In genomic region chr5:174843263-174844250, GRCh38 we compare ENCODE assay signal across 22 cellular contexts.
DNase-seq lines count a peak whose midpoint lies in the region; FAIRE-seq and TF ChIP-seq lines count a peak whose summit lies in the region.
"Had no signal": no experiment of that assay in that cellular context is flagged by ENCODE, and none has a peak within 500 bp of the region (broad histone marks: within the 10 kb centered on the region; RNA-seq: fewer than 3 reads in every experiment).

No MANE protein-coding gene starts in this region.

- no peak overlapping the region for H2AK5ac ChIP-seq in neuronal stem cell (ENCODE audit: low read depth, low read length)

- H3K4me1 ChIP-seq in GM23248 (ENCODE audit: insufficient read depth) (0 out of 2 replicates have a peak, but pooled peaks cover 3% of the 10 kb centered on the region), astrocyte (ENCODE audit: insufficient read depth, low read length) (no peaks in the 10 kb centered on the region), left ventricle myocardium inferior (peaks cover 9% of the 10 kb centered on the region), neuronal stem cell (ENCODE audit: control insufficient read depth in 2 of 2, insufficient read depth in 1 of 2, low read depth in 1 of 2, low read length in 2 of 2) (peaks cover 0 to 5% of the 10 kb centered on the region in 2 donors), HAP-1 (no peaks in the 10 kb centered on the region)
- H3K4me1 ChIP-seq: colonic mucosa had no signal

- no peak overlapping the region for H2BK15ac ChIP-seq in neuronal stem cell (ENCODE audit: low read length)

- H3K9me2 ChIP-seq in GM23248 (ENCODE audit: insufficient read depth), result no peaks in the 10 kb centered on the region

- no peak for FAIRE-seq in astrocyte (lab: Jason Lieb, UNC)
- FAIRE-seq: H54, K562, urothelium cell line had no signal

- no peaks in the 10 kb centered on the region for H3K79me2 ChIP-seq in GM23248 (ENCODE audit: insufficient read depth)
- no peaks in the 10 kb centered on the region for H3K79me2 ChIP-seq in astrocyte (ENCODE audit: insufficient read depth, low read length)

- no peaks in the 10 kb centered on the region for H3K36me3 Mint-ChIP-seq in astrocyte (ENCODE audit: low read depth, unreplicated experiment)
- H3K36me3 Mint-ChIP-seq: brain had no signal

- no peak overlapping the region for H4K8ac ChIP-seq in neuronal stem cell (ENCODE audit: low read depth, low read length)

- H3K4me2 ChIP-seq in GM23248 (ENCODE audit: unreplicated experiment), result no peak overlapping the region
- no peak overlapping the region for H3K4me2 ChIP-seq in astrocyte (ENCODE audit: low read length)
- no peak overlapping the region for H3K4me2 ChIP-seq in neuronal stem cell (ENCODE audit: insufficient read depth, low read length, poor library complexity, severe bottlenecking)

- WGBS in GM23248 (ENCODE audit: low coverage in 1 of 2, low lambda C conversion rate in 2 of 2, missing lambda C conversion rate in 2 of 2), 2 experiments, result 23 to 27% methylated on average over 9 of the region's 9 CpGs
- WGBS in neuronal stem cell (ENCODE audit: extremely low coverage in 2 of 2, insufficient read length in 2 of 2, insufficient replicate concordance in 1 of 2), 2 donors, result no CpG with 5 or more reads among the region's 9 CpGs

- H3K27me3 Mint-ChIP-seq in astrocyte (ENCODE audit: low read depth, unreplicated experiment), result peaks cover 21% of the 10 kb centered on the region

- H3K27ac ChIP-seq in GM23248, result no peak overlapping the region
- H3K27ac ChIP-seq in astrocyte (ENCODE audit: low read depth, low read length), result no peak overlapping the region
- H3K27ac ChIP-seq in left ventricle myocardium inferior (replicated peaks), result peak overlapping the region; percentile 64
- peak overlapping the region; percentile 51 for H3K27ac ChIP-seq in neuronal stem cell (replicated peaks; ENCODE audit: low read length)
- H3K27ac ChIP-seq: colonic mucosa, neutrophil, WERI-Rb-1 had no signal

- intact Hi-C loops in left ventricle myocardium inferior (cut with micrococcal nuclease), result no loop called here

- H2BK5ac ChIP-seq in neuronal stem cell (ENCODE audit: low read length), result no peak overlapping the region

- H3K18ac ChIP-seq in neuronal stem cell (ENCODE audit: low read length), result no peak overlapping the region

- in situ Hi-C loops in GM23248 (cut with MboI), result no loop called here
- in situ Hi-C loops in HAP-1 (cut with MboI; ENCODE audit: low sequenced_read_pairs), result no loop called here

- peaks cover 7% of the 10 kb centered on the region for H3K9me3 Mint-ChIP-seq in astrocyte (ENCODE audit: unreplicated experiment)
- H3K9me3 Mint-ChIP-seq: activated T-cell treated with anti-CD3 and anti-CD28 coated beads, Interleukin-2, amount 50 U/mL, for 24 hours had no signal

- H3K9me3 ChIP-seq in GM23248 (ENCODE audit: low read depth), result no peaks in the 10 kb centered on the region
- no peaks in the 10 kb centered on the region for H3K9me3 ChIP-seq in astrocyte (ENCODE audit: insufficient read depth, low read depth, low read length)
- peaks cover 5% of the 10 kb centered on the region for H3K9me3 ChIP-seq in left ventricle myocardium inferior (replicated peaks)
- no peaks in the 10 kb centered on the region for H3K9me3 ChIP-seq in neuronal stem cell (replicated peaks in 1 of 2; ENCODE audit: control insufficient read depth in 2 of 2, insufficient read depth in 1 of 2, low read depth in 1 of 2, low read length in 2 of 2)
- no peaks in the 10 kb centered on the region for H3K9me3 ChIP-seq in HAP-1
- H3K9me3 ChIP-seq: colonic mucosa, neutrophil had no signal

- H3K9ac ChIP-seq in GM23248, result no peak overlapping the region
- no peak overlapping the region for H3K9ac ChIP-seq in astrocyte (ENCODE audit: low read length)
- H3K9ac ChIP-seq in neuronal stem cell (ENCODE audit: low read depth, low read length, poor library complexity), result no peak overlapping the region

- no peak overlapping the region for H3K4me3 Mint-ChIP-seq in astrocyte (ENCODE audit: unreplicated experiment)
- H3K4me3 Mint-ChIP-seq: activated naive CD4-positive, alpha-beta T cell treated with anti-CD3 and anti-CD28 coated beads, Interleukin-2, amount 50 U/mL, for 24 hours; activated T-cell treated with anti-CD3 and anti-CD28 coated beads, Interleukin-2, amount 50 U/mL, for 24 hours; brain had no signal

- H4K20me1 ChIP-seq in GM23248 (ENCODE audit: insufficient read depth), result no peaks in the 10 kb centered on the region
- H4K20me1 ChIP-seq in astrocyte (ENCODE audit: insufficient read depth, low read length), result no peaks in the 10 kb centered on the region

- H3K27ac Mint-ChIP-seq in astrocyte (ENCODE audit: unreplicated experiment), result no peak overlapping the region
- H3K27ac Mint-ChIP-seq: activated naive CD4-positive, alpha-beta T cell treated with anti-CD3 and anti-CD28 coated beads, Interleukin-2, amount 50 U/mL, for 24 hours; activated T-cell treated with anti-CD3 and anti-CD28 coated beads, Interleukin-2, amount 50 U/mL, for 24 hours; brain had no signal

- H3K23ac ChIP-seq in neuronal stem cell (ENCODE audit: low read depth, low read length, poor library complexity), result no peak overlapping the region

- no peak overlapping the region for H2AFZ ChIP-seq in GM23248
- H2AFZ ChIP-seq in astrocyte (ENCODE audit: low read depth, low read length), result no peak overlapping the region
- no peak overlapping the region for H2AFZ ChIP-seq in neuronal stem cell (ENCODE audit: low read length)

- TF ChIP-seq CTCF in astrocyte (IDR thresholded peaks at IDR 0.05; ENCODE audit: insufficient read depth, low read depth, low read length) (no peak), left ventricle myocardium inferior (IDR thresholded peaks at IDR 0.05; ENCODE audit: borderline replicate concordance) (no peak)

- H3K36me3 ChIP-seq in GM23248 (ENCODE audit: low read depth) (no peaks in the 10 kb centered on the region), astrocyte (ENCODE audit: insufficient read depth, low read length) (no peaks in the 10 kb centered on the region), left ventricle myocardium inferior (no peaks in the 10 kb centered on the region), neuronal stem cell (replicated peaks in 1 of 2; ENCODE audit: control insufficient read depth in 2 of 2, insufficient read depth in 2 of 2, low read length in 2 of 2) (no peaks in the 10 kb centered on the region), HAP-1 (replicated peaks) (no peaks in the 10 kb centered on the region)
- H3K36me3 ChIP-seq: colonic mucosa, neutrophil, WERI-Rb-1 had no signal

- H3K4me1 Mint-ChIP-seq in astrocyte (ENCODE audit: low read depth, unreplicated experiment), result no peaks in the 10 kb centered on the region
- H3K4me1 Mint-ChIP-seq: activated naive CD4-positive, alpha-beta T cell treated with anti-CD3 and anti-CD28 coated beads, Interleukin-2, amount 50 U/mL, for 24 hours had no signal

- no peak overlapping the region for H3K14ac ChIP-seq in neuronal stem cell (ENCODE audit: low read length)

- H3K4ac ChIP-seq in neuronal stem cell (ENCODE audit: low read length), result no peak overlapping the region

- no peaks in the 10 kb centered on the region for H3K79me1 ChIP-seq in neuronal stem cell (ENCODE audit: low read depth, low read length)

- H3K27me3 ChIP-seq in GM23248 (replicated peaks; ENCODE audit: insufficient read depth) (no peaks in the 10 kb centered on the region; the same call in 1 of the 2 replicates), astrocyte (ENCODE audit: insufficient read depth, low read length) (no peaks in the 10 kb centered on the region), left ventricle myocardium inferior (ENCODE audit: low read depth) (peaks cover 17% of the 10 kb centered on the region), neuronal stem cell (ENCODE audit: control insufficient read depth in 3 of 3, insufficient read depth in 3 of 3, low read depth in 1 of 3, low read length in 3 of 3) (no peaks in the 10 kb centered on the region), HAP-1 (ENCODE audit: low read depth) (no peaks in the 10 kb centered on the region; the same call in 1 of the 2 replicates)
- H3K27me3 ChIP-seq: colonic mucosa had no signal

- peak; percentile 28 for DNase-seq in GM23248
- peak; percentile 13 for DNase-seq in astrocyte (ENCODE audit: low read depth)
- peak; percentile 34 for DNase-seq in left ventricle myocardium inferior
- DNase-seq in neuronal stem cell (ENCODE audit: low spot score), result no peak
- no peak for DNase-seq in stimulated activated naive CD4-positive, alpha-beta T cell (lab: John Stamatoyannopoulos, UW)
- no peak for DNase-seq in HAP-1 (ENCODE audit: low spot score in 2 of 2)
- no peak for DNase-seq in NCI-H1436 treated with DMSO at 0.1 percent for 48 hours (lab: John Stamatoyannopoulos, UW)
- no peak for DNase-seq in foreskin melanocyte
- DNase-seq: activated CD4-positive, alpha-beta T cell treated with anti-CD3 and anti-CD28 coated beads, Interleukin-2, amount 50 U/mL, for 48 hours; activated T-cell treated with anti-CD3 and anti-CD28 coated beads, Interleukin-2, amount 50 U/mL, for 24 hours; AML-193; colonic mucosa; MV-4-11; NCI-H2029 treated with DMSO at 0.1 percent for 48 hours; NCI-H510A treated with DMSO at 0.1 percent for 48 hours; WERI-Rb-1 had no signal

- H4K91ac ChIP-seq in neuronal stem cell (ENCODE audit: low read depth, low read length, poor library complexity), result no peak overlapping the region

- H3K4me3 ChIP-seq in GM23248 (no peak overlapping the region), astrocyte (ENCODE audit: insufficient read depth, low read depth, low read length) (no peak overlapping the region), left ventricle myocardium inferior (no peak overlapping the region), neuronal stem cell (ENCODE audit: low read length in 2 of 2) (no peak overlapping the region), HAP-1 (no peak overlapping the region)
- H3K4me3 ChIP-seq: colonic mucosa, K562 had no signal

- no peak overlapping the region for H2BK12ac ChIP-seq in neuronal stem cell (ENCODE audit: low read length)

- peaks cover 7% of the 10 kb centered on the region; the same call in 1 of the 2 replicates for H3F3A ChIP-seq in GM23248 (ENCODE audit: insufficient read depth)

- H2BK120ac ChIP-seq in neuronal stem cell (ENCODE audit: low read depth, low read length), result no peak overlapping the region

Comparison
In these comparisons a context has a peak if more than half of its experiments do, and no peak if none do; other contexts are left out.
1. DNase-seq: peak in GM23248 (single experiment), astrocyte (single experiment) and left ventricle myocardium inferior (single experiment); none in neuronal stem cell (single experiment), stimulated activated naive CD4-positive, alpha-beta T cell (0 of 6), HAP-1 (0 of 2), NCI-H1436 treated with DMSO at 0.1 percent for 48 hours (single experiment) and foreskin melanocyte (single experiment).
2. H3K27ac ChIP-seq: peak in left ventricle myocardium inferior (single experiment) and neuronal stem cell (single experiment); none in GM23248 (single experiment) and astrocyte (single experiment).